9 cellular contexts compared by ENCODE assay signal in the genomic region with DNA sequence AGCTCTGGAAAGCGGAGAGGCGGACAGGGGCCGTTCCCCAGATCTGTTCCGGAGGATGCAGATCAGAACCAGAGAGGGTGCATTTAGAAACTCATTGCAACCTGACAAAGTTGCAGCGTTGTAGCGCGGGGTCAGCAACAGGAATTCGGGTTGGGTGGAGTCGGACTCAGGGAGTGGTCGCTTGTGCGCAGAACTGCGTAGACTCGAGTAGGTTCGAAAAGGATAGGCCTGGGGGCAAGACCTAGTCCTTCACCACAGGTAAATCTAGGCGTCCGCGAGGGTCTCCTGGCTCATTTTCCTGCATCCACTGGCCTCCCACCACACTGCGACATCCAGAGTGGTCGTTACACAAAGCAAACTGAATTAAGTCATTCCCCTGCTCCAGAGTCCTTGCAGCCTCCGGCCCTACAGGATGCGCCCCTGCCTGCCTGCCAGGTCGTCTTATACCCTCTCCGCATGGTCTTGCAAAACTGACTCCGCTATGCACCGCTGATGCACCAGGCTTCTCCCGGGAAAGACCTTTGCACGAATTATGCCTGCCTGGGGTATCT. TPM values are rescaled to one million over a fixed set of nuclear protein-coding genes. Genes with fewer than 3 reads are reported as not detected.
A peak's percentile ranks its signal among the peaks of the same experiment; 100 is the strongest.
DNase-seq lines count a peak whose midpoint lies in the region; ATAC-seq, FAIRE-seq and TF ChIP-seq lines count a peak whose summit lies in the region.
"Had no signal": no experiment of that assay in that cellular context is flagged by ENCODE, and none has a peak within 500 bp of the region (broad histone marks: within the 10 kb centered on the region; RNA-seq: fewer than 3 reads in every experiment).

No MANE protein-coding gene starts in this region.

- H3K4me3 ChIP-seq in astrocyte of the spinal cord (ENCODE audit: low read depth, low read length) = peak overlapping the region; percentile 6
- peak overlapping the region in 2 of 3 experiments; percentile 42 to 56 for H3K4me3 ChIP-seq in keratinocyte (ENCODE audit: control insufficient read depth in 2 of 3, extremely low read depth in 1 of 3, insufficient read depth in 2 of 3, low read depth in 1 of 3, low read length in 3 of 3)
- no peak overlapping the region for H3K4me3 ChIP-seq in lower leg skin (ENCODE audit: low read depth, poor library complexity, severe bottlenecking)

- H3K36me3 ChIP-seq in keratinocyte (ENCODE audit: control insufficient read depth in 2 of 2, extremely low read depth in 1 of 2, insufficient read depth in 2 of 2, low read length in 2 of 2) = no peaks in the 10 kb centered on the region

- intact Hi-C loops in lower leg skin (cut with DNase I; ENCODE audit: low total_unique reads) = no loop called here

- peaks cover 12% of the 10 kb centered on the region for H3K27me3 ChIP-seq in keratinocyte (ENCODE audit: control insufficient read depth, extremely low read depth, insufficient read depth, low read length)

- no peak overlapping the region for H3K27ac ChIP-seq in keratinocyte (ENCODE audit: control insufficient read depth, insufficient read depth, low read length)

- no peak overlapping the region for H3K27ac Mint-ChIP-seq in activated CD8-positive, alpha-beta memory T cell treated with anti-CD3 and anti-CD28 coated beads, Interleukin-2, amount 10 ng/mL, durations not matched to agents 7 days and 5 days
- no peak overlapping the region for H3K27ac Mint-ChIP-seq in stimulated activated memory B cell treated with anti-CD40 and anti-IgM and Interleukin-4, amounts not matched to agents 10 μg/mL and 1 μg/mL and 100 μg/mL, for 72 hours

- H3K4me1 ChIP-seq in keratinocyte (ENCODE audit: control insufficient read depth, extremely low read depth, insufficient read depth, low read length) = peaks cover 16% of the 10 kb centered on the region

- 53 to 56% methylated on average over 27 of the region's 27 CpGs for WGBS in lower leg skin, 2 donors

- no peak for TF ChIP-seq POLR2A in lower leg skin (IDR thresholded peaks at IDR 0.05)

- in situ Hi-C loops in astrocyte of the spinal cord (cut with HindIII; ENCODE audit: low sequenced_read_pairs) = no loop called here

- H3K4me3 Mint-ChIP-seq in activated CD8-positive, alpha-beta memory T cell treated with anti-CD3 and anti-CD28 coated beads, Interleukin-2, amount 10 ng/mL, durations not matched to agents 7 days and 5 days = peak overlapping the region; percentile 54
- peak overlapping the region; percentile 71 for H3K4me3 Mint-ChIP-seq in stimulated activated memory B cell treated with anti-CD40 and anti-IgM and Interleukin-4, amounts not matched to agents 10 μg/mL and 1 μg/mL and 100 μg/mL, for 72 hours

- dilution Hi-C loops in keratinocyte (cut with MboI; ENCODE audit: extremely low pct_ligation_motif_present, low sequenced_read_pairs) = no loop called here

- ATAC-seq in activated CD8-positive, alpha-beta memory T cell treated with anti-CD3 and anti-CD28 coated beads, Interleukin-2, amount 10 ng/mL, durations not matched to agents 7 days and 5 days = no peak
- no peak for ATAC-seq in stimulated activated memory B cell treated with anti-CD40 and anti-IgM and Interleukin-4, amounts not matched to agents 10 μg/mL and 1 μg/mL and 100 μg/mL, for 72 hours
- no peak for ATAC-seq in GM18511 (IDR thresholded peaks at IDR 0.05; ENCODE audit: unreplicated experiment)

- H3K4me1 Mint-ChIP-seq in activated CD8-positive, alpha-beta memory T cell treated with anti-CD3 and anti-CD28 coated beads, Interleukin-2, amount 10 ng/mL, durations not matched to agents 7 days and 5 days = peaks cover 25% of the 10 kb centered on the region
- H3K4me1 Mint-ChIP-seq in stimulated activated memory B cell treated with anti-CD40 and anti-IgM and Interleukin-4, amounts not matched to agents 10 μg/mL and 1 μg/mL and 100 μg/mL, for 72 hours = peaks cover 8% of the 10 kb centered on the region

- no peak for DNase-seq in activated CD8-positive, alpha-beta memory T cell treated with anti-CD3 and anti-CD28 coated beads, Interleukin-2, amount 10 ng/mL, durations not matched to agents 7 days and 5 days
- no peak for DNase-seq in activated CD8-positive, alpha-beta memory T cell treated with anti-CD3 and anti-CD28 coated beads for 24 hours
- DNase-seq in astrocyte of the spinal cord (ENCODE audit: low read depth, low spot score) (no peak), keratinocyte (ENCODE audit: low read depth, low spot score) (no peak), lower leg skin (ENCODE audit: low spot score in 2 of 2) (no peak), cerebellar cortex (ENCODE audit: low spot score) (no peak)
- DNase-seq: SW 1271 had no signal

- H2AFZ ChIP-seq in keratinocyte (ENCODE audit: control insufficient read depth, low read length) = peak overlapping the region; percentile 62

- no peaks in the 10 kb centered on the region for H3K79me2 ChIP-seq in keratinocyte (ENCODE audit: control insufficient read depth, insufficient read depth, low read length)

- CTCF ChIA-PET in activated CD8-positive, alpha-beta memory T cell treated with anti-CD3 and anti-CD28 coated beads, Interleukin-2, amount 10 ng/mL, durations not matched to agents 7 days and 5 days (lab: Charles Lee) = interaction anchor here (0.6 to 3.3 kb wide), 32 partner anchors 10 to 366 kb away, joined by 3 to 30 read pairs (median 6); a partner anchor contains a TSS

- H3K4me2 ChIP-seq in keratinocyte (ENCODE audit: control insufficient read depth, extremely low read depth, insufficient read depth, low read depth, low read length) = peak overlapping the region; percentile 64

- TF ChIP-seq CTCF in astrocyte of the spinal cord (IDR thresholded peaks at IDR 0.05; ENCODE audit: low read depth, low read length) (no peak), keratinocyte (optimal IDR thresholded peaks at IDR 0.05 in 1 of 3, IDR thresholded peaks at IDR 0.05 in 1 of 3, conservative IDR thresholded peaks at IDR 0.05 in 1 of 3; ENCODE audit: extremely low read depth in 1 of 3, insufficient read depth in 2 of 3, low read length in 3 of 3) (no peak), lower leg skin (IDR thresholded peaks at IDR 0.05) (no peak)

- peaks cover 4% of the 10 kb centered on the region for H3K9me3 ChIP-seq in keratinocyte (ENCODE audit: control insufficient read depth, low read depth, low read length)

- FAIRE-seq in keratinocyte (lab: Jason Lieb, UNC) = no peak

- no peaks in the 10 kb centered on the region for H4K20me1 ChIP-seq in keratinocyte (ENCODE audit: control insufficient read depth, extremely low read depth, insufficient read depth, low read length)

- no peaks in the 10 kb centered on the region for H3K36me3 Mint-ChIP-seq in activated CD8-positive, alpha-beta memory T cell treated with anti-CD3 and anti-CD28 coated beads, Interleukin-2, amount 10 ng/mL, durations not matched to agents 7 days and 5 days
- no peaks in the 10 kb centered on the region for H3K36me3 Mint-ChIP-seq in stimulated activated memory B cell treated with anti-CD40 and anti-IgM and Interleukin-4, amounts not matched to agents 10 μg/mL and 1 μg/mL and 100 μg/mL, for 72 hours

- H3K9me1 ChIP-seq in keratinocyte (ENCODE audit: control insufficient read depth, extremely low read depth, insufficient read depth, low read length) = no peaks in the 10 kb centered on the region

- H3K27me3 Mint-ChIP-seq in activated CD8-positive, alpha-beta memory T cell treated with anti-CD3 and anti-CD28 coated beads, Interleukin-2, amount 10 ng/mL, durations not matched to agents 7 days and 5 days = peaks cover 41% of the 10 kb centered on the region
- peaks cover 57% of the 10 kb centered on the region for H3K27me3 Mint-ChIP-seq in stimulated activated memory B cell treated with anti-CD40 and anti-IgM and Interleukin-4, amounts not matched to agents 10 μg/mL and 1 μg/mL and 100 μg/mL, for 72 hours

- H3K9me3 Mint-ChIP-seq in activated CD8-positive, alpha-beta memory T cell treated with anti-CD3 and anti-CD28 coated beads, Interleukin-2, amount 10 ng/mL, durations not matched to agents 7 days and 5 days (ENCODE audit: low read depth) = no peaks in the 10 kb centered on the region
- H3K9me3 Mint-ChIP-seq in stimulated activated memory B cell treated with anti-CD40 and anti-IgM and Interleukin-4, amounts not matched to agents 10 μg/mL and 1 μg/mL and 100 μg/mL, for 72 hours = peaks cover 5% of the 10 kb centered on the region

- H3K9ac ChIP-seq in keratinocyte (ENCODE audit: control insufficient read depth, extremely low read depth, insufficient read depth, low read length) = no peak overlapping the region

RNA-seq across cellular contexts. Expression of a gene that starts 4.7 kb away (rescaled TPM):
- total RNA-seq in activated CD8-positive, alpha-beta memory T cell treated with anti-CD3 and anti-CD28 coated beads, Interleukin-2, amount 10 ng/mL, durations not matched to agents 7 days and 5 days = 10 to 100 TPM; 18.9 to 22.7 TPM
- 10.9 to 14.2 TPM (median 14.2 TPM) in 3 replicates for polyA plus RNA-seq in keratinocyte
- 7.9 TPM for polyA plus RNA-seq in keratinocyte (2011; ENCODE audit: low read depth)
- 5.2 and 11.1 TPM in 2 replicates for polyA plus RNA-seq in keratinocyte (2011; cell fraction: cytosol; rRNA removed)
- 13.6 and 17.9 TPM in 2 replicates for polyA plus RNA-seq in keratinocyte (2011; cell fraction: nucleus; rRNA removed)
- 6.5 and 11.0 TPM in 2 replicates for polyA plus RNA-seq in keratinocyte (2012; ENCODE audit: low replicate concordance)
- polyA minus RNA-seq in keratinocyte = 10.8 to 42.9 TPM (median 27.9 TPM) in 3 replicates
- 22.8 TPM for polyA minus RNA-seq in keratinocyte (2011; cell fraction: cytosol; rRNA and poly(A)+ RNA removed)
- 28.5 and 44.3 TPM in 2 replicates for polyA minus RNA-seq in keratinocyte (2011; cell fraction: nucleus; rRNA and poly(A)+ RNA removed)
- 10 to 100 TPM in 3 of 4 donors, 1 to 10 TPM in 1; 9.8 to 55.6 (median 26.4) TPM for total RNA-seq in lower leg skin
